2 cellular contexts compared by ENCODE assay signal in genomic region chr1:28369518-28370219, GRCh38.
TF ChIP-seq lines count a peak whose summit lies in the region.

Gene PHACTR4 (plus strand): TSS chr1:28369740. CDS start chr1:28407448, 37,708 bp downstream.

TF ChIP-seq in HCT116, 20 proteins besides CTCF, POLR2A, EP300 and RAD21 (continued from another document):
- peak; percentile 94 for TF ChIP-seq YY1 (IDR thresholded peaks at IDR 0.05; ENCODE audit: extremely low read depth, insufficient replicate concordance, low read depth, low read length)
- peak; percentile 79 for TF ChIP-seq MAX (IDR thresholded peaks at IDR 0.05)
- TF ChIP-seq ZFX (IDR thresholded peaks at IDR 0.05), result peak; percentile 88
TF ChIP-seq in HCT116: peak in this region for 8.

TF ChIP-seq in SK-N-SH, 30 proteins besides CTCF, POLR2A, EP300 and RAD21 (continued from another document):
- TF ChIP-seq, protein P1, sequence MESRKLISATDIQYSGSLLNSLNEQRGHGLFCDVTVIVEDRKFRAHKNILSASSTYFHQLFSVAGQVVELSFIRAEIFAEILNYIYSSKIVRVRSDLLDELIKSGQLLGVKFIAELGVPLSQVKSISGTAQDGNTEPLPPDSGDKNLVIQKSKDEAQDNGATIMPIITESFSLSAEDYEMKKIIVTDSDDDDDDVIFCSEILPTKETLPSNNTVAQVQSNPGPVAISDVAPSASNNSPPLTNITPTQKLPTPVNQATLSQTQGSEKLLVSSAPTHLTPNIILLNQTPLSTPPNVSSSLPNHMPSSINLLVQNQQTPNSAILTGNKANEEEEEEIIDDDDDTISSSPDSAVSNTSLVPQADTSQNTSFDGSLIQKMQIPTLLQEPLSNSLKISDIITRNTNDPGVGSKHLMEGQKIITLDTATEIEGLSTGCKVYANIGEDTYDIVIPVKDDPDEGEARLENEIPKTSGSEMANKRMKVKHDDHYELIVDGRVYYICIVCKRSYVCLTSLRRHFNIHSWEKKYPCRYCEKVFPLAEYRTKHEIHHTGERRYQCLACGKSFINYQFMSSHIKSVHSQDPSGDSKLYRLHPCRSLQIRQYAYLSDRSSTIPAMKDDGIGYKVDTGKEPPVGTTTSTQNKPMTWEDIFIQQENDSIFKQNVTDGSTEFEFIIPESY (IDR thresholded peaks at IDR 0.05; ENCODE audit: borderline replicate concordance, low read depth), result peak; percentile 65; the same call in 1 of the 2 replicates
- TF ChIP-seq TCF12 (IDR thresholded peaks at IDR 0.05) (peak; percentile 41; the same call in 1 of the 2 replicates), EZH2phosphoT487 (IDR thresholded peaks at IDR 0.05; ENCODE audit: borderline replicate concordance, low read depth) (no peak), YY1 (IDR thresholded peaks at IDR 0.05; ENCODE audit: low read depth) (peak; percentile 92), RCOR1 (IDR thresholded peaks at IDR 0.05; ENCODE audit: low read length) (no peak; the same call in 1 of the 2 replicates), FOXJ3 (CRISPR knock-in tag; IDR thresholded peaks at IDR 0.05) (0 out of 2 replicates have a peak, but pooled peaks have one; percentile 47), MAX (IDR thresholded peaks at IDR 0.05; ENCODE audit: low read depth) (peak; percentile 74), ELF1 (IDR thresholded peaks at IDR 0.05) (peak; percentile 70), CHD2 (IDR thresholded peaks at IDR 0.05; ENCODE audit: low read length, partially characterized antibody) (peak; percentile 11), SMC3 (IDR thresholded peaks at IDR 0.05; ENCODE audit: low read depth, low read length) (no peak)
- TF ChIP-seq, protein P2, sequence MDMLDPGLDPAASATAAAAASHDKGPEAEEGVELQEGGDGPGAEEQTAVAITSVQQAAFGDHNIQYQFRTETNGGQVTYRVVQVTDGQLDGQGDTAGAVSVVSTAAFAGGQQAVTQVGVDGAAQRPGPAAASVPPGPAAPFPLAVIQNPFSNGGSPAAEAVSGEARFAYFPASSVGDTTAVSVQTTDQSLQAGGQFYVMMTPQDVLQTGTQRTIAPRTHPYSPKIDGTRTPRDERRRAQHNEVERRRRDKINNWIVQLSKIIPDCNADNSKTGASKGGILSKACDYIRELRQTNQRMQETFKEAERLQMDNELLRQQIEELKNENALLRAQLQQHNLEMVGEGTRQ (IDR thresholded peaks at IDR 0.05; ENCODE audit: borderline replicate concordance, low read depth, low read length), result no peak
- TF ChIP-seq, protein P3, sequence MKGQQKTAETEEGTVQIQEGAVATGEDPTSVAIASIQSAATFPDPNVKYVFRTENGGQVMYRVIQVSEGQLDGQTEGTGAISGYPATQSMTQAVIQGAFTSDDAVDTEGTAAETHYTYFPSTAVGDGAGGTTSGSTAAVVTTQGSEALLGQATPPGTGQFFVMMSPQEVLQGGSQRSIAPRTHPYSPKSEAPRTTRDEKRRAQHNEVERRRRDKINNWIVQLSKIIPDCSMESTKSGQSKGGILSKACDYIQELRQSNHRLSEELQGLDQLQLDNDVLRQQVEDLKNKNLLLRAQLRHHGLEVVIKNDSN (IDR thresholded peaks at IDR 0.05; ENCODE audit: borderline replicate concordance, low read depth), result peak; percentile 35; the same call in 1 of the 2 replicates
TF ChIP-seq in SK-N-SH: peak in this region for 14.
